In the genomic region with DNA sequence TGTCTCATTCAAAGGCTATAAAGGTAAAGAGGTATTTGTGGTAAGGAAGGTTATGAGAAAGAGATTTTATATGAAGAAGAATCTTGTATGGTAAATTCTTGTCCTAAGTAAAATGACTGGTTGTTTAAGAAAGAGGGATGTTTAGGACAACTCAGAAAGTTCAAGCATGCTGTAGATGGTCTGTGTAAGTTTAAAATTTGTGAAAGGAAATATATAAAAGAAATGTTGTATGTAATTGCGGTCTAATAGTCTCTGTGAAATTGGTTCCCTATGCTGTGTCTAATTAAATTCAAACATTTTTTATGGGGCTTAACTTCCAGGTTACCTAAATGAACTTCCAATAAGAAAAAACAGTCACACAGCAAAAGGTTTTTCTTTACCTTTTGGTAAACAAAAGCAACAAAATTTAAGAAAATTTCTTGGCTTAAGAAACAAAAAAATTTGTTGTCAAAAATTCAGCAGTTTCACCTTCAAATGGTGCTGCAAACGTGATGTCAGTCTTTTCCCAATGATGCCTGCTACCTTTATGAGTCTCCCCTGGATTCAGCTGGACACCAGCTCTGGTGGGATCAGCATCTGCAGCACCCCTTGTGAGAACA, we compare ENCODE assay signal across 1 cellular context.
TF ChIP-seq lines count a peak whose summit lies in the region.

No MANE protein-coding gene starts in this region.

TF ChIP-seq in GM23338, 12 proteins besides CTCF, POLR2A, EP300 and RAD21 (continued from another document):
- TF ChIP-seq, protein P1, sequence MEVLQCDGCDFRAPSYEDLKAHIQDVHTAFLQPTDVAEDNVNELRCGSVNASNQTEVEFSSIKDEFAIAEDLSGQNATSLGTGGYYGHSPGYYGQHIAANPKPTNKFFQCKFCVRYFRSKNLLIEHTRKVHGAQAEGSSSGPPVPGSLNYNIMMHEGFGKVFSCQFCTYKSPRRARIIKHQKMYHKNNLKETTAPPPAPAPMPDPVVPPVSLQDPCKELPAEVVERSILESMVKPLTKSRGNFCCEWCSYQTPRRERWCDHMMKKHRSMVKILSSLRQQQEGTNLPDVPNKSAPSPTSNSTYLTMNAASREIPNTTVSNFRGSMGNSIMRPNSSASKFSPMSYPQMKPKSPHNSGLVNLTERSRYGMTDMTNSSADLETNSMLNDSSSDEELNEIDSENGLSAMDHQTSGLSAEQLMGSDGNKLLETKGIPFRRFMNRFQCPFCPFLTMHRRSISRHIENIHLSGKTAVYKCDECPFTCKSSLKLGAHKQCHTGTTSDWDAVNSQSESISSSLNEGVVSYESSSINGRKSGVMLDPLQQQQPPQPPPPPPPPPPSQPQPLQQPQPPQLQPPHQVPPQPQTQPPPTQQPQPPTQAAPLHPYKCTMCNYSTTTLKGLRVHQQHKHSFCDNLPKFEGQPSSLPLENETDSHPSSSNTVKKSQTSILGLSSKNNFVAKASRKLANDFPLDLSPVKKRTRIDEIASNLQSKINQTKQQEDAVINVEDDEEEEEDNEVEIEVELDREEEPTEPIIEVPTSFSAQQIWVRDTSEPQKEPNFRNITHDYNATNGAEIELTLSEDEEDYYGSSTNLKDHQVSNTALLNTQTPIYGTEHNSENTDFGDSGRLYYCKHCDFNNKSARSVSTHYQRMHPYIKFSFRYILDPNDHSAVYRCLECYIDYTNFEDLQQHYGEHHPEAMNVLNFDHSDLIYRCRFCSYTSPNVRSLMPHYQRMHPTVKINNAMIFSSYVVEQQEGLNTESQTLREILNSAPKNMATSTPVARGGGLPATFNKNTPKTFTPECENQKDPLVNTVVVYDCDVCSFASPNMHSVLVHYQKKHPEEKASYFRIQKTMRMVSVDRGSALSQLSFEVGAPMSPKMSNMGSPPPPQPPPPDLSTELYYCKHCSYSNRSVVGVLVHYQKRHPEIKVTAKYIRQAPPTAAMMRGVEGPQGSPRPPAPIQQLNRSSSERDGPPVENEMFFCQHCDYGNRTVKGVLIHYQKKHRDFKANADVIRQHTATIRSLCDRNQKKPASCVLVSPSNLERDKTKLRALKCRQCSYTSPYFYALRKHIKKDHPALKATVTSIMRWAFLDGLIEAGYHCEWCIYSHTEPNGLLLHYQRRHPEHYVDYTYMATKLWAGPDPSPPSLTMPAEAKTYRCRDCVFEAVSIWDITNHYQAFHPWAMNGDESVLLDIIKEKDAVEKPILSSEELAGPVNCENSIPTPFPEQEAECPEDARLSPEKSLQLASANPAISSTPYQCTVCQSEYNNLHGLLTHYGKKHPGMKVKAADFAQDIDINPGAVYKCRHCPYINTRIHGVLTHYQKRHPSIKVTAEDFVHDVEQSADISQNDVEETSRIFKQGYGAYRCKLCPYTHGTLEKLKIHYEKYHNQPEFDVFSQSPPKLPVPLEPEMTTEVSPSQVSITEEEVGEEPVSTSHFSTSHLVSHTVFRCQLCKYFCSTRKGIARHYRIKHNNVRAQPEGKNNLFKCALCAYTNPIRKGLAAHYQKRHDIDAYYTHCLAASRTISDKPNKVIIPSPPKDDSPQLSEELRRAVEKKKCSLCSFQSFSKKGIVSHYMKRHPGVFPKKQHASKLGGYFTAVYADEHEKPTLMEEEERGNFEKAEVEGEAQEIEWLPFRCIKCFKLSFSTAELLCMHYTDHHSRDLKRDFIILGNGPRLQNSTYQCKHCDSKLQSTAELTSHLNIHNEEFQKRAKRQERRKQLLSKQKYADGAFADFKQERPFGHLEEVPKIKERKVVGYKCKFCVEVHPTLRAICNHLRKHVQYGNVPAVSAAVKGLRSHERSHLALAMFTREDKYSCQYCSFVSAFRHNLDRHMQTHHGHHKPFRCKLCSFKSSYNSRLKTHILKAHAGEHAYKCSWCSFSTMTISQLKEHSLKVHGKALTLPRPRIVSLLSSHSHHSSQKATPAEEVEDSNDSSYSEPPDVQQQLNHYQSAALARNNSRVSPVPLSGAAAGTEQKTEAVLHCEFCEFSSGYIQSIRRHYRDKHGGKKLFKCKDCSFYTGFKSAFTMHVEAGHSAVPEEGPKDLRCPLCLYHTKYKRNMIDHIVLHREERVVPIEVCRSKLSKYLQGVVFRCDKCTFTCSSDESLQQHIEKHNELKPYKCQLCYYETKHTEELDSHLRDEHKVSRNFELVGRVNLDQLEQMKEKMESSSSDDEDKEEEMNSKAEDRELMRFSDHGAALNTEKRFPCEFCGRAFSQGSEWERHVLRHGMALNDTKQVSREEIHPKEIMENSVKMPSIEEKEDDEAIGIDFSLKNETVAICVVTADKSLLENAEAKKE (CRISPR knock-in tag; IDR thresholded peaks at IDR 0.05): no peak
- TF ChIP-seq EZH2 (IDR thresholded peaks at IDR 0.05; ENCODE audit: low read depth, unreplicated experiment): no peak
